8 cellular contexts compared by ENCODE assay signal in genomic region chr6:80132942-80133517, GRCh38. TPM values are rescaled to one million over a fixed set of nuclear protein-coding genes. Genes with fewer than 3 reads are reported as not detected.
A peak's percentile ranks its signal among the peaks of the same experiment; 100 is the strongest.
DNase-seq lines count a peak whose midpoint lies in the region; ATAC-seq, FAIRE-seq and TF ChIP-seq lines count a peak whose summit lies in the region.

No MANE protein-coding gene starts in this region.

- H3K4me1 ChIP-seq in left lung (no peaks in the 10 kb centered on the region), stomach (peaks cover 0 to 17% (median 3%) of the 10 kb centered on the region in 4 donors)

- no peak for TF ChIP-seq EP300 in stomach (IDR thresholded peaks at IDR 0.05)

- H3K36me3 ChIP-seq in left lung (no peaks in the 10 kb centered on the region), stomach (peaks cover 0 to 41% (median 19%) of the 10 kb centered on the region in 4 donors)

- in situ Hi-C loops in GM13976 (cut with MboI; ENCODE audit: low sequenced_read_pairs, unreplicated experiment): no loop called here

- DNase-seq in D721Med (ENCODE audit: insufficient read length, low spot score) (no peak), Kasumi-1 (lab: John Stamatoyannopoulos, UW) (peak; percentile 49 to 50), RCC 7860 (ENCODE audit: low spot score) (peak; percentile 14), left lung (peak in 1 of 2 donors; percentile 44), stomach (peak; percentile 60), GM12892 (ENCODE audit: insufficient read length) (no peak), GM13976 (ENCODE audit: low spot score) (no peak)
- DNase-seq in central memory CD4-positive, alpha-beta T cell: peak; percentile 1

- peak; percentile 63 for ATAC-seq in left lung

- FAIRE-seq in D721Med (lab: Jason Lieb, UNC): no peak
- peak; percentile 25 for FAIRE-seq in RCC 7860 (lab: Jason Lieb, UNC)
- FAIRE-seq in GM12892 (lab: Jason Lieb, UNC): no peak

- H3K27ac ChIP-seq in left lung (no peak overlapping the region), stomach (no peak overlapping the region)

- TF ChIP-seq POLR2A in stomach (IDR thresholded peaks at IDR 0.05) (no peak), GM12892 (IDR thresholded peaks at IDR 0.05; ENCODE audit: low read depth, low read length) (no peak)

- no peaks in the 10 kb centered on the region for H3K9me3 ChIP-seq in left lung
- no peaks in the 10 kb centered on the region for H3K9me3 ChIP-seq in stomach

- intact Hi-C loops in left lung (cut with DNase I) (no loop called here), stomach (cut with DNase I; ENCODE audit: low total_unique reads) (no loop called here)

- 66 to 86% (median 72%) methylated on average over 5 of the region's 5 CpGs for WGBS in stomach, 5 donors

- TF ChIP-seq CTCF in D721Med (IDR thresholded peaks at IDR 0.05; ENCODE audit: insufficient read depth, missing control alignments) (peak; percentile 54), left lung (IDR thresholded peaks at IDR 0.05) (no peak), stomach (IDR thresholded peaks at IDR 0.05) (peak in 5 of 7 experiments; percentile 8 to 27 (median 19)), GM13976 (IDR thresholded peaks at IDR 0.05; ENCODE audit: borderline replicate concordance, control extremely low read depth, extremely low read depth, insufficient read depth, missing control alignments) (no peak)

- H3K27me3 ChIP-seq in left lung (no peaks in the 10 kb centered on the region), stomach (no peaks in the 10 kb centered on the region)

- H3K4me3 ChIP-seq in left lung (no peak overlapping the region), stomach (no peak overlapping the region)

RNA-seq across cellular contexts. Expression of gene BCKDHB, which starts 26.6 kb away (rescaled TPM):
- 10 to 100 TPM; 15.1 to 26.1 TPM for total RNA-seq in left lung
- total RNA-seq in stomach: 10 to 100 TPM; 16.7 to 44.6 (median 26.3) TPM
- polyA plus RNA-seq in stomach: 10 to 100 TPM in 2 of 3 donors, 1 to 10 TPM in 1; 7.8 to 16.5 (median 13.1) TPM
- polyA plus RNA-seq in GM12892 (2012; ENCODE audit: missing spikeins): 27.7 TPM

Comparison
In these comparisons a context has a peak if more than half of its experiments do, and no peak if none do; other contexts are left out.
1. DNase-seq: peak in Kasumi-1 (2 of 2), RCC 7860 (single experiment), central memory CD4-positive, alpha-beta T cell (single experiment) and stomach (single experiment); none in D721Med (single experiment), GM12892 (single experiment) and GM13976 (single experiment).
2. CTCF ChIP-seq: peak in D721Med (single experiment) and stomach (5 of 7); none in left lung (0 of 2) and GM13976 (single experiment).